21 cellular contexts compared by ENCODE assay signal in genomic region chr16:82991435-82991834, GRCh38.
"Had no signal": no experiment of that assay in that cellular context is flagged by ENCODE, and none has a peak within 500 bp of the region (broad histone marks: within the 10 kb centered on the region; RNA-seq: fewer than 3 reads in every experiment).

No MANE protein-coding gene starts in this region.

- H3K4me3 ChIP-seq: K562 had no signal

- H3K9ac ChIP-seq: KMS-11, SK-N-SH had no signal

- H3K27ac ChIP-seq: HL-60, KMS-11, RWPE1 had no signal

- DNase-seq: NCI-H1092, NCI-H1105 treated with DMSO at 0.1 percent for 48 hours, NCI-H1417 treated with DMSO at 0.1 percent for 48 hours, NCI-H146, NCI-H1694 treated with DMSO at 0.1 percent for 48 hours, NCI-H1930, NCI-H2081, NCI-H2171, NCI-H226, NCI-H446, NCI-H510A, NCI-H524 treated with DMSO at 0.1 percent for 48 hours, NCI-H69, NCI-H774, SHP77, SK-N-SH had no signal

- ATAC-seq: K562 had no signal

- H3K9me3 ChIP-seq: SK-N-SH had no signal

- FAIRE-seq: HTR-8/SVneo, K562 had no signal
